17 cellular contexts compared by ENCODE assay signal in the genomic region with DNA sequence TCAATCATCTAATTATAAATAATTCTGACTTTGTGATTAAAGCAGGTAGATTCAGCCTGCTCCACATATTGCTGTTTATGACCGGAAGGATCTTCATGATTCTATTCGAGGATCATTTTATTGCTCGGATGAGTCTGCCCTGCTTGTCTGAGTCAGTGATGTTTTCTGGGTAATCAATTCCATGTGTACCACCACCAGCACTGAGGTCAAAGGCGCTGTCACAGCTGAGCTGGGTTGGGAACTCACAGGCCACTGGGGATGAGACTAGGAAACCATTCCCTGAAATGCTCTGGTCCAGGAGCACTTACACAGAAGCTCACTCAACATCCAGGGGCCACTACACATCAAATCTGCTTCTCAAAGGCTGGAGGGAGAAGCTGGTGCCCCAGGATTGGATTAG.
"Had no signal": no experiment of that assay in that cellular context is flagged by ENCODE, and none has a peak within 500 bp of the region (broad histone marks: within the 10 kb centered on the region; RNA-seq: fewer than 3 reads in every experiment).

No MANE protein-coding gene starts in this region.

- H3K27me3 Mint-ChIP-seq: activated CD4-positive, alpha-beta T cell treated with anti-CD3 and anti-CD28 coated beads, Interleukin-2, amount 10 ng/mL, durations not matched to agents 24 days and 14 days; activated naive CD8-positive, alpha-beta T cell treated with anti-CD3 and anti-CD28 coated beads, Interleukin-2, amount 50 U/mL, for 24 hours; dendritic cell treated with granulocyte-macrophage colony-stimulating factor and Interleukin-4, amounts not matched to agents 40 ng/mL and 50 ng/mL, for 4 days; effector memory CD8-positive, alpha-beta T cell; memory B cell; stimulated activated naive B cell treated with anti-CD40 and anti-IgM and Interleukin-4, amounts not matched to agents 10 μg/mL and 1 μg/mL and 100 μg/mL, for 72 hours had no signal

- H3K27me3 ChIP-seq: ascending aorta, left lung, thyroid gland had no signal

- H3K4me1 Mint-ChIP-seq: activated naive CD8-positive, alpha-beta T cell treated with anti-CD3 and anti-CD28 coated beads, Interleukin-2, amount 50 U/mL, for 24 hours; memory B cell; natural killer cell; stimulated activated naive B cell treated with anti-CD40 and anti-IgM and Interleukin-4, amounts not matched to agents 10 μg/mL and 1 μg/mL and 100 μg/mL, for 72 hours had no signal

- H3K27ac Mint-ChIP-seq: activated CD4-positive, alpha-beta T cell treated with anti-CD3 and anti-CD28 coated beads, Interleukin-2, amount 10 ng/mL, durations not matched to agents 24 days and 14 days; activated CD8-positive, alpha-beta T cell treated with anti-CD3 and anti-CD28 coated beads, Interleukin-2, amount 10 ng/mL, durations not matched to agents 7 days and 5 days; activated naive CD8-positive, alpha-beta T cell treated with anti-CD3 and anti-CD28 coated beads, Interleukin-2, amount 50 U/mL, for 24 hours; dendritic cell treated with granulocyte-macrophage colony-stimulating factor and Interleukin-4, amounts not matched to agents 40 ng/mL and 50 ng/mL, for 4 days; effector memory CD8-positive, alpha-beta T cell; memory B cell; natural killer cell; stimulated activated naive B cell treated with anti-CD40 and anti-IgM and Interleukin-4, amounts not matched to agents 10 μg/mL and 1 μg/mL and 100 μg/mL, for 72 hours; WTC11 had no signal

- H3K27ac ChIP-seq: ascending aorta, thyroid gland had no signal

- DNase-seq: activated CD4-positive, alpha-beta T cell treated with anti-CD3 and anti-CD28 coated beads, Interleukin-2, amount 10 ng/mL, durations not matched to agents 24 days and 14 days; activated CD8-positive, alpha-beta T cell treated with anti-CD3 and anti-CD28 coated beads, Interleukin-2, amount 10 ng/mL, durations not matched to agents 7 days and 5 days; activated naive CD4-positive, alpha-beta T cell treated with Interleukin-2 at 50 U/mL for 16 hours; activated naive CD8-positive, alpha-beta T cell treated with anti-CD3 and anti-CD28 coated beads, Interleukin-2, amount 50 U/mL, for 24 hours; effector memory CD8-positive, alpha-beta T cell; glutamatergic neuron; hypothalamus; kidney; left lung; natural killer cell; retina; stimulated activated naive B cell treated with anti-CD40 and anti-IgM and Interleukin-4, amounts not matched to agents 10 μg/mL and 1 μg/mL and 100 μg/mL, for 72 hours; thyroid gland had no signal

- H3K9me3 ChIP-seq: ascending aorta, left lung, thyroid gland had no signal

- H3K36me3 Mint-ChIP-seq: memory B cell, natural killer cell, WTC11 had no signal

- H3K9me3 Mint-ChIP-seq: activated CD4-positive, alpha-beta T cell treated with anti-CD3 and anti-CD28 coated beads, Interleukin-2, amount 10 ng/mL, durations not matched to agents 24 days and 14 days; activated naive CD8-positive, alpha-beta T cell treated with anti-CD3 and anti-CD28 coated beads, Interleukin-2, amount 50 U/mL, for 24 hours; dendritic cell treated with granulocyte-macrophage colony-stimulating factor and Interleukin-4, amounts not matched to agents 40 ng/mL and 50 ng/mL, for 4 days; effector memory CD8-positive, alpha-beta T cell; memory B cell; natural killer cell; stimulated activated naive B cell treated with anti-CD40 and anti-IgM and Interleukin-4, amounts not matched to agents 10 μg/mL and 1 μg/mL and 100 μg/mL, for 72 hours; WTC11 had no signal

- ATAC-seq: activated CD8-positive, alpha-beta T cell treated with anti-CD3 and anti-CD28 coated beads, Interleukin-2, amount 10 ng/mL, durations not matched to agents 7 days and 5 days; activated naive CD8-positive, alpha-beta T cell treated with anti-CD3 and anti-CD28 coated beads, Interleukin-2, amount 50 U/mL, for 24 hours; effector memory CD8-positive, alpha-beta T cell; left lung; natural killer cell; stimulated activated naive B cell treated with anti-CD40 and anti-IgM and Interleukin-4, amounts not matched to agents 10 μg/mL and 1 μg/mL and 100 μg/mL, for 72 hours; WTC11 had no signal

- H3K4me3 Mint-ChIP-seq: activated CD4-positive, alpha-beta T cell treated with anti-CD3 and anti-CD28 coated beads, Interleukin-2, amount 10 ng/mL, durations not matched to agents 24 days and 14 days; activated CD8-positive, alpha-beta T cell treated with anti-CD3 and anti-CD28 coated beads, Interleukin-2, amount 10 ng/mL, durations not matched to agents 7 days and 5 days; activated naive CD8-positive, alpha-beta T cell treated with anti-CD3 and anti-CD28 coated beads, Interleukin-2, amount 50 U/mL, for 24 hours; dendritic cell treated with granulocyte-macrophage colony-stimulating factor and Interleukin-4, amounts not matched to agents 40 ng/mL and 50 ng/mL, for 4 days; effector memory CD8-positive, alpha-beta T cell; memory B cell; natural killer cell; stimulated activated naive B cell treated with anti-CD40 and anti-IgM and Interleukin-4, amounts not matched to agents 10 μg/mL and 1 μg/mL and 100 μg/mL, for 72 hours; WTC11 had no signal

- H3K4me3 ChIP-seq: ascending aorta, left lung, thyroid gland had no signal
